Comparison of ENCODE assay signal across 36 cellular contexts in genomic region chr18:51997129-51997528, GRCh38.
"Had no signal": no experiment of that assay in that cellular context is flagged by ENCODE, and none has a peak within 500 bp of the region (broad histone marks: within the 10 kb centered on the region; RNA-seq: fewer than 3 reads in every experiment).

No MANE protein-coding gene starts in this region.

- H3K36me3 Mint-ChIP-seq: activated CD4-positive, alpha-beta memory T cell treated with anti-CD3 and anti-CD28 coated beads for 36 hours; activated naive CD4-positive, alpha-beta T cell treated with anti-CD3 and anti-CD28 coated beads, Interleukin-2, amount 50 U/mL, for 72 hours; activated naive CD8-positive, alpha-beta T cell treated with anti-CD3 and anti-CD28 coated beads for 36 hours had no signal

- H3K9me3 ChIP-seq: adrenal gland, body of pancreas had no signal

- ATAC-seq: activated CD8-positive, alpha-beta T cell treated with anti-CD3 and anti-CD28 coated beads for 36 hours; activated naive CD4-positive, alpha-beta T cell treated with anti-CD3 and anti-CD28 coated beads, Interleukin-2, amount 50 U/mL, for 72 hours; activated T-cell treated with anti-CD3 and anti-CD28 coated beads, Interleukin-2, amount 50 U/mL, for 4 hours; activated T-cell treated with anti-CD3 and anti-CD28 coated beads, Interleukin-2, amount 50 U/mL, for 72 hours; activated T-helper 17 cell treated with anti-CD3 and anti-CD28 coated beads, Interleukin-2, amount 50 U/mL, for 72 hours; body of pancreas had no signal

- H3K4me3 Mint-ChIP-seq: activated B cell treated with CpG ODN at 0.5 μM for 24 hours; activated CD4-positive, alpha-beta memory T cell treated with anti-CD3 and anti-CD28 coated beads for 36 hours; activated CD4-positive, alpha-beta T cell treated with anti-CD3 and anti-CD28 coated beads, Interleukin-2, amount 10 ng/mL, durations not matched to agents 24 days and 14 days; activated CD8-positive, alpha-beta T cell treated with anti-CD3 and anti-CD28 coated beads for 36 hours; activated naive CD4-positive, alpha-beta T cell treated with anti-CD3 and anti-CD28 coated beads for 36 hours; activated naive CD8-positive, alpha-beta T cell treated with anti-CD3 and anti-CD28 coated beads for 36 hours; activated T-cell treated with anti-CD3 and anti-CD28 coated beads, Interleukin-2, amount 50 U/mL, for 4 hours; activated T-cell treated with anti-CD3 and anti-CD28 coated beads, Interleukin-2, amount 50 U/mL, for 72 hours; activated T-helper 1 cell treated with anti-CD3 and anti-CD28 coated beads, Interleukin-12 subunit alpha, Interleukin-12 subunit beta, Interleukin-2, Interleukin-4 antibody, amounts not matched to agents 30 ng/mL and 10 ng/mL and 1 ng/mL, durations not matched to agents 14 hours and 24 hours and 36 hours; activated T-helper 17 cell treated with anti-CD3 and anti-CD28 coated beads, Interleukin-2, amount 50 U/mL, for 72 hours; central memory CD8-positive, alpha-beta T cell; T-helper 1 cell treated with Interleukin-12 subunit alpha and Interleukin-12 subunit beta and Interleukin-4 antibody, amounts not matched to agents 30 μg/mL and 1 μg/mL, for 36 hours; T-helper 2 cell treated with Interferon-gamma antibody and Interleukin-4, amounts not matched to agents 5 μg/mL and 100 μg/mL, for 36 hours had no signal

- H3K27ac ChIP-seq: adrenal gland, body of pancreas, cardiac muscle cell, VCaP had no signal

- H3K27me3 ChIP-seq: adrenal gland, body of pancreas, cardiac muscle cell had no signal

- H3K4me1 ChIP-seq: adrenal gland, body of pancreas had no signal

- H3K27me3 Mint-ChIP-seq: activated B cell treated with CpG ODN at 0.5 μM for 24 hours; activated CD4-positive, alpha-beta memory T cell treated with anti-CD3 and anti-CD28 coated beads for 36 hours; activated CD4-positive, alpha-beta T cell treated with anti-CD3 and anti-CD28 coated beads, Interleukin-2, amount 10 ng/mL, durations not matched to agents 24 days and 14 days; activated CD8-positive, alpha-beta T cell treated with anti-CD3 and anti-CD28 coated beads for 36 hours; activated naive CD8-positive, alpha-beta T cell treated with anti-CD3 and anti-CD28 coated beads for 36 hours; activated T-helper 17 cell treated with anti-CD3 and anti-CD28 coated beads, Interleukin-2, amount 50 U/mL, for 72 hours; central memory CD8-positive, alpha-beta T cell had no signal

- H3K36me3 ChIP-seq: adrenal gland, cardiac muscle cell had no signal

- H3K9me3 Mint-ChIP-seq: activated B cell treated with CpG ODN at 0.5 μM for 24 hours; activated CD4-positive, alpha-beta memory T cell treated with anti-CD3 and anti-CD28 coated beads for 36 hours; activated CD4-positive, alpha-beta T cell treated with anti-CD3 and anti-CD28 coated beads, Interleukin-2, amount 10 ng/mL, durations not matched to agents 24 days and 14 days; activated CD8-positive, alpha-beta T cell treated with anti-CD3 and anti-CD28 coated beads for 36 hours; activated naive CD4-positive, alpha-beta T cell treated with anti-CD3 and anti-CD28 coated beads for 36 hours; activated T-cell treated with anti-CD3 and anti-CD28 coated beads, Interleukin-2, amount 50 U/mL, for 4 hours; activated T-helper 1 cell treated with anti-CD3 and anti-CD28 coated beads, Interleukin-12 subunit alpha, Interleukin-12 subunit beta, Interleukin-2, Interleukin-4 antibody, amounts not matched to agents 30 ng/mL and 10 ng/mL and 1 ng/mL, durations not matched to agents 14 hours and 24 hours and 36 hours; activated T-helper 17 cell treated with anti-CD3 and anti-CD28 coated beads, Interleukin-2, amount 50 U/mL, for 72 hours; central memory CD8-positive, alpha-beta T cell; T-helper 1 cell treated with Interleukin-12 subunit alpha and Interleukin-12 subunit beta and Interleukin-4 antibody, amounts not matched to agents 30 μg/mL and 1 μg/mL, for 36 hours; T-helper 2 cell treated with Interferon-gamma antibody and Interleukin-4, amounts not matched to agents 5 μg/mL and 100 μg/mL, for 36 hours had no signal

- H3K4me3 ChIP-seq: adrenal gland, body of pancreas, cardiac muscle cell had no signal

- DNase-seq: activated B cell treated with CpG ODN at 0.5 μM for 24 hours; activated CD4-positive, alpha-beta memory T cell treated with anti-CD3 and anti-CD28 coated beads for 36 hours; activated CD4-positive, alpha-beta T cell treated with anti-CD3 and anti-CD28 coated beads for 4 hours; activated CD4-positive, alpha-beta T cell treated with anti-CD3 and anti-CD28 coated beads, Interleukin-2, amount 10 ng/mL, durations not matched to agents 24 days and 14 days; activated CD4-positive, alpha-beta T cell treated with anti-CD3 and anti-CD28 coated beads, Interleukin-2, amount 50 U/mL, for 1 hour; activated CD4-positive, alpha-beta T cell treated with anti-CD3 and anti-CD28 coated beads, Interleukin-2, amount 50 U/mL, for 4 hours; activated CD4-positive, CD25-positive, alpha-beta regulatory T cell treated with anti-CD3 and anti-CD28 coated beads, Interleukin-2, amount 50 U/mL, for 72 hours; activated CD8-positive, alpha-beta memory T cell treated with anti-CD3 and anti-CD28 coated beads, Interleukin-2, amount 50 U/mL, for 4 hours; activated CD8-positive, alpha-beta T cell treated with anti-CD3 and anti-CD28 coated beads for 36 hours; activated effector memory CD4-positive, alpha-beta T cell treated with anti-CD3 and anti-CD28 coated beads, Interleukin-2, amount 50 U/mL, for 16 hours; activated gamma-delta T cell treated with Interleukin-2 at 50 U/mL for 16 hours; activated naive CD4-positive, alpha-beta T cell; activated naive CD4-positive, alpha-beta T cell treated with anti-CD3 and anti-CD28 coated beads for 36 hours; activated naive CD4-positive, alpha-beta T cell treated with anti-CD3 and anti-CD28 coated beads, Interleukin-2, amount 50 U/mL, for 16 hours; activated naive CD8-positive, alpha-beta T cell treated with anti-CD3 and anti-CD28 coated beads for 36 hours; activated T-cell treated with anti-CD3 and anti-CD28 coated beads for 4 hours; activated T-cell treated with anti-CD3 and anti-CD28 coated beads, Interleukin-2, amount 50 U/mL, for 1 hour; activated T-cell treated with anti-CD3 and anti-CD28 coated beads, Interleukin-2, amount 50 U/mL, for 4 hours; activated T-cell treated with anti-CD3 and anti-CD28 coated beads, Interleukin-2, amount 50 U/mL, for 72 hours; adrenal gland; amniotic stem cell; aorta; body of pancreas; caudate nucleus; cerebellar nuclear complex; T-helper 1 cell; T-helper 2 cell; T-helper 9 cell had no signal

- H3K4me1 Mint-ChIP-seq: activated CD4-positive, alpha-beta T cell treated with anti-CD3 and anti-CD28 coated beads, Interleukin-2, amount 10 ng/mL, durations not matched to agents 24 days and 14 days; activated naive CD8-positive, alpha-beta T cell treated with anti-CD3 and anti-CD28 coated beads for 36 hours; activated T-helper 17 cell treated with anti-CD3 and anti-CD28 coated beads, Interleukin-2, amount 50 U/mL, for 72 hours; central memory CD8-positive, alpha-beta T cell had no signal

- H3K27ac Mint-ChIP-seq: activated B cell treated with CpG ODN at 0.5 μM for 24 hours; activated CD4-positive, alpha-beta memory T cell treated with anti-CD3 and anti-CD28 coated beads for 36 hours; activated CD4-positive, alpha-beta T cell treated with anti-CD3 and anti-CD28 coated beads, Interleukin-2, amount 10 ng/mL, durations not matched to agents 24 days and 14 days; activated CD8-positive, alpha-beta T cell treated with anti-CD3 and anti-CD28 coated beads for 36 hours; activated naive CD4-positive, alpha-beta T cell treated with anti-CD3 and anti-CD28 coated beads for 36 hours; activated naive CD4-positive, alpha-beta T cell treated with anti-CD3 and anti-CD28 coated beads, Interleukin-2, amount 50 U/mL, for 72 hours; activated naive CD8-positive, alpha-beta T cell treated with anti-CD3 and anti-CD28 coated beads for 36 hours; activated T-cell treated with anti-CD3 and anti-CD28 coated beads, Interleukin-2, amount 50 U/mL, for 72 hours; activated T-helper 1 cell treated with anti-CD3 and anti-CD28 coated beads, Interleukin-12 subunit alpha, Interleukin-12 subunit beta, Interleukin-2, Interleukin-4 antibody, amounts not matched to agents 30 ng/mL and 10 ng/mL and 1 ng/mL, durations not matched to agents 14 hours and 24 hours and 36 hours; activated T-helper 17 cell treated with anti-CD3 and anti-CD28 coated beads, Interleukin-2, amount 50 U/mL, for 72 hours; T-helper 1 cell treated with Interleukin-12 subunit alpha and Interleukin-12 subunit beta and Interleukin-4 antibody, amounts not matched to agents 30 μg/mL and 1 μg/mL, for 36 hours; T-helper 2 cell treated with Interferon-gamma antibody and Interleukin-4, amounts not matched to agents 5 μg/mL and 100 μg/mL, for 36 hours had no signal
